Comparison of ENCODE assay signal across 14 cellular contexts in genomic region chr1:87513971-87514660, GRCh38.
"Had no signal": no experiment of that assay in that cellular context is flagged by ENCODE, and none has a peak within 500 bp of the region (broad histone marks: within the 10 kb centered on the region; RNA-seq: fewer than 3 reads in every experiment).

No MANE protein-coding gene starts in this region.

- DNase-seq: activated CD4-positive, alpha-beta T cell treated with anti-CD3 and anti-CD28 coated beads for 48 hours; activated naive CD4-positive, alpha-beta T cell treated with anti-CD3 and anti-CD28 coated beads, Interleukin-2, amount 10 ng/mL, durations not matched to agents 7 days and 5 days; adrenal gland; body of pancreas; effector memory CD4-positive, alpha-beta T cell; pancreas; stimulated activated CD4-positive, alpha-beta T cell treated with anti-CD3 and anti-CD28 coated beads, Interleukin-15, amount 100 ng/mL, for 24 hours; stimulated activated CD4-positive, alpha-beta T cell treated with anti-CD3 and anti-CD28 coated beads, Interleukin-4, amount 100 ng/mL, for 24 hours; stimulated activated naive CD8-positive, alpha-beta T cell treated with anti-CD3 and anti-CD28 coated beads, Interleukin-15, amount 100 ng/mL, for 72 hours; T1000; testis; WERI-Rb-1 had no signal

- H3K4me1 ChIP-seq: adrenal gland, body of pancreas, pancreas, testis had no signal

- H3K27ac ChIP-seq: adrenal gland, body of pancreas, epithelial cell of prostate, pancreas, testis, WERI-Rb-1 had no signal

- H3K36me3 Mint-ChIP-seq: activated naive CD4-positive, alpha-beta T cell treated with anti-CD3 and anti-CD28 coated beads, Interleukin-2, amount 10 ng/mL, durations not matched to agents 7 days and 5 days had no signal

- ATAC-seq: body of pancreas; pancreas; stimulated activated naive CD8-positive, alpha-beta T cell treated with anti-CD3 and anti-CD28 coated beads, Interleukin-15, amount 100 ng/mL, for 72 hours had no signal

- H3K9me3 ChIP-seq: adrenal gland, body of pancreas, pancreas, testis had no signal

- H3K27me3 Mint-ChIP-seq: activated naive CD4-positive, alpha-beta T cell treated with anti-CD3 and anti-CD28 coated beads, Interleukin-2, amount 10 ng/mL, durations not matched to agents 7 days and 5 days had no signal

- H3K4me1 Mint-ChIP-seq: activated naive CD4-positive, alpha-beta T cell treated with anti-CD3 and anti-CD28 coated beads, Interleukin-2, amount 10 ng/mL, durations not matched to agents 7 days and 5 days; stimulated activated naive CD8-positive, alpha-beta T cell treated with anti-CD3 and anti-CD28 coated beads, Interleukin-15, amount 100 ng/mL, for 72 hours had no signal

- H3K27ac Mint-ChIP-seq: activated naive CD4-positive, alpha-beta T cell treated with anti-CD3 and anti-CD28 coated beads, Interleukin-2, amount 10 ng/mL, durations not matched to agents 7 days and 5 days; nephron; stimulated activated naive CD8-positive, alpha-beta T cell treated with anti-CD3 and anti-CD28 coated beads, Interleukin-15, amount 100 ng/mL, for 72 hours had no signal

- H3K36me3 ChIP-seq: adrenal gland, pancreas, WERI-Rb-1 had no signal

- H3K4me3 ChIP-seq: adrenal gland, body of pancreas, pancreas, testis had no signal

- H3K4me3 Mint-ChIP-seq: activated naive CD4-positive, alpha-beta T cell treated with anti-CD3 and anti-CD28 coated beads, Interleukin-2, amount 10 ng/mL, durations not matched to agents 7 days and 5 days; nephron; stimulated activated naive CD8-positive, alpha-beta T cell treated with anti-CD3 and anti-CD28 coated beads, Interleukin-15, amount 100 ng/mL, for 72 hours had no signal

- H3K27me3 ChIP-seq: adrenal gland, body of pancreas, pancreas, testis had no signal
